ENCODE assay signal across 8 cellular contexts in genomic region chr21:32772281-32773047, GRCh38. TPM values are rescaled to one million over a fixed set of nuclear protein-coding genes. Genes with fewer than 3 reads are reported as not detected.
DNase-seq lines count a peak whose midpoint lies in the region; ATAC-seq and TF ChIP-seq lines count a peak whose summit lies in the region.

No MANE protein-coding gene starts in this region.

- H3K4me3 ChIP-seq in fibroblast of mammary gland (ENCODE audit: control insufficient read depth, low read depth, low read length) (peak overlapping the region; percentile 67), parathyroid adenoma (ENCODE audit: low read depth, low read length) (peak overlapping the region; percentile 73), upper lobe of left lung (peak overlapping the region; percentile 32 to 96 (median 89))

- H3K27me3 Mint-ChIP-seq in activated T-cell treated with anti-CD3 and anti-CD28 coated beads, Interleukin-2, amount 50 U/mL, for 24 hours: no peaks in the 10 kb centered on the region

- H3K9ac ChIP-seq in parathyroid adenoma: no peak overlapping the region

- no peaks in the 10 kb centered on the region for H3K4me1 ChIP-seq in parathyroid adenoma
- peaks cover 18 to 33% (median 28%) of the 10 kb centered on the region in 4 donors for H3K4me1 ChIP-seq in upper lobe of left lung

- TF ChIP-seq CTCF in fibroblast of mammary gland (conservative IDR thresholded peaks at IDR 0.05; ENCODE audit: control insufficient read depth, insufficient read depth, low read depth, low read length) (no peak), parathyroid adenoma (IDR thresholded peaks at IDR 0.05) (no peak), upper lobe of left lung (IDR thresholded peaks at IDR 0.05) (no peak)

- peaks cover 5% of the 10 kb centered on the region for H3K79me2 ChIP-seq in parathyroid adenoma

- H3K27ac ChIP-seq in parathyroid adenoma (peak overlapping the region; percentile 80), upper lobe of left lung (peak overlapping the region; percentile 85 to 98 (median 94))

- no peaks in the 10 kb centered on the region for H3K36me3 ChIP-seq in parathyroid adenoma (ENCODE audit: control insufficient read depth, insufficient read depth, low read length)
- peaks cover 0 to 6% (median under 1%) of the 10 kb centered on the region in 4 donors for H3K36me3 ChIP-seq in upper lobe of left lung

- no peaks in the 10 kb centered on the region for H3K27me3 ChIP-seq in parathyroid adenoma (ENCODE audit: control insufficient read depth, insufficient read depth, low read length)
- H3K27me3 ChIP-seq in upper lobe of left lung: peaks cover 0 to 6% (median 0%) of the 10 kb centered on the region in 4 donors

- H3K9me3 ChIP-seq in parathyroid adenoma (ENCODE audit: control insufficient read depth, low read length): no peaks in the 10 kb centered on the region
- H3K9me3 ChIP-seq in upper lobe of left lung: peaks cover 0 to 5% (median 0%) of the 10 kb centered on the region in 4 donors

- H3K27ac Mint-ChIP-seq in activated T-cell treated with anti-CD3 and anti-CD28 coated beads, Interleukin-2, amount 50 U/mL, for 24 hours: peak overlapping the region; percentile 99

- peak overlapping the region; percentile 77 for H2AFZ ChIP-seq in parathyroid adenoma

- no peak for TF ChIP-seq EP300 in upper lobe of left lung (IDR thresholded peaks at IDR 0.05)

- H3K4me2 ChIP-seq in parathyroid adenoma (ENCODE audit: low read length): peak overlapping the region; percentile 57

- H3K9me3 Mint-ChIP-seq in activated T-cell treated with anti-CD3 and anti-CD28 coated beads, Interleukin-2, amount 50 U/mL, for 24 hours: peaks cover 3% of the 10 kb centered on the region

- no peak for TF ChIP-seq POLR2A in upper lobe of left lung (IDR thresholded peaks at IDR 0.05)

- H3K4me3 Mint-ChIP-seq in activated T-cell treated with anti-CD3 and anti-CD28 coated beads, Interleukin-2, amount 50 U/mL, for 24 hours: peak overlapping the region; percentile 87

- ATAC-seq in upper lobe of left lung (ENCODE audit: low FRiP score in 2 of 2) (peak; percentile 31 to 57), HG03354 (IDR thresholded peaks at IDR 0.05; ENCODE audit: poor library complexity, severe bottlenecking, unreplicated experiment) (no peak)

- peaks cover 55% of the 10 kb centered on the region for H3K4me1 Mint-ChIP-seq in activated T-cell treated with anti-CD3 and anti-CD28 coated beads, Interleukin-2, amount 50 U/mL, for 24 hours (ENCODE audit: low read depth)

- WGBS in upper lobe of left lung, 2 donors: 14 to 27% methylated on average over 13 of the region's 13 CpGs

- DNase-seq in NCI-H2029 (lab: John Stamatoyannopoulos, UW) (peak; percentile 41), NCI-H2029 treated with DMSO at 0.1 percent for 48 hours (lab: John Stamatoyannopoulos, UW) (no peak), NOMO-1 treated with DMSO at 0.1 percent for 48 hours (lab: John Stamatoyannopoulos, UW; ENCODE audit: unreplicated experiment) (peak; percentile 53), fibroblast of mammary gland (ENCODE audit: low read depth) (peak; percentile 15), upper lobe of left lung (peak in 1 of 2 donors; percentile 48)
- peak; percentile 73 for DNase-seq in activated T-cell treated with anti-CD3 and anti-CD28 coated beads, Interleukin-2, amount 50 U/mL, for 24 hours

- peaks cover 45% of the 10 kb centered on the region for H3K36me3 Mint-ChIP-seq in activated T-cell treated with anti-CD3 and anti-CD28 coated beads, Interleukin-2, amount 50 U/mL, for 24 hours (ENCODE audit: low read depth)

RNA-seq across cellular contexts. Expression of gene PAXBP1, which starts 0.9 kb away (rescaled TPM):
- 10 to 100 TPM; 25.7 to 97.4 (median 41.0) TPM for total RNA-seq in upper lobe of left lung

RNA-seq across cellular contexts. Expression of gene SYNJ1, which starts 44.7 kb away (rescaled TPM):
- 10 to 100 TPM; 11.1 to 24.4 (median 16.7) TPM for total RNA-seq in upper lobe of left lung
